In the genomic region with DNA sequence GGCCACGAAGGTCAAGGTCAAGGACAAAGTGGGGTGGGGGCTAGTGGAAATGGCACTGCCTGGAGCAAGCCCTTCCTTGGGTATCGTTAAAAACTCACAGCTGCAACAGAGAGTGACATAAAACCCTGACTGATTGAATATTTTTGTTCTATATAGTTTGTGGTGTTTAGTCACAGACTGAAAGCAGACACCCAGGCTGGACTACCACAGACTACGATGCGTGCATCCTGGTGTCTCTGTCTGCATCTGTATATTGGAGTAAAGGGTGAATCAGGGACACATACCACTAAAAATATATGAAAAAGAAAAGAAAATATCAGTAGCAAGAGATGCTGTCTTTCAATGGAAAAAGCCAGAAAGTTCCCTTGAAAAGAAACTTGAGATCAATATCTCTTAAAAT, we compare ENCODE assay signal across 15 cellular contexts.
DNase-seq lines count a peak whose midpoint lies in the region; ATAC-seq lines count a peak whose summit lies in the region.
"Had no signal": no experiment of that assay in that cellular context is flagged by ENCODE, and none has a peak within 500 bp of the region (broad histone marks: within the 10 kb centered on the region; RNA-seq: fewer than 3 reads in every experiment).

No MANE protein-coding gene starts in this region.

- ATAC-seq in activated CD4-positive, CD25-positive, alpha-beta regulatory T cell treated with anti-CD3 and anti-CD28 coated beads, Interleukin-2, amount 50 U/mL, for 24 hours = peak; percentile 69 to 70
- peak; percentile 69 for ATAC-seq in activated naive CD8-positive, alpha-beta T cell treated with anti-CD3 and anti-CD28 coated beads, Interleukin-2, amount 50 U/mL, for 24 hours
- ATAC-seq in activated T-helper 17 cell treated with anti-CD3 and anti-CD28 coated beads, Interleukin-2, amount 50 U/mL, for 72 hours (replicated peaks) = peak; percentile 86
- ATAC-seq in stimulated activated effector memory CD8-positive, alpha-beta T cell treated with anti-CD3 and anti-CD28 coated beads, Interleukin-12 subunit alpha, Interleukin-12 subunit beta, amount 100 ng/mL, for 72 hours = peak; percentile 62
- ATAC-seq: CD8-positive, alpha-beta T cell had no signal

- no peak for DNase-seq in activated CD4-positive, CD25-positive, alpha-beta regulatory T cell treated with anti-CD3 and anti-CD28 coated beads, Interleukin-2, amount 50 U/mL, for 72 hours
- no peak for DNase-seq in activated naive CD8-positive, alpha-beta T cell treated with anti-CD3 and anti-CD28 coated beads, Interleukin-2, amount 50 U/mL, for 24 hours
- no peak for DNase-seq in activated naive CD8-positive, alpha-beta T cell treated with anti-CD3 and anti-CD28 coated beads for 36 hours
- no peak for DNase-seq in stimulated activated effector memory CD8-positive, alpha-beta T cell treated with anti-CD3 and anti-CD28 coated beads, Interleukin-12 subunit alpha, Interleukin-12 subunit beta, amount 100 ng/mL, for 72 hours (ENCODE audit: low spot score in 2 of 2)
- DNase-seq in AG08396 (ENCODE audit: low spot score) = no peak
- DNase-seq: 8988T; CD8-positive, alpha-beta T cell; DMS 273 treated with DMSO at 0.1 percent for 48 hours; DMS53; DND-41; EL; H9 had no signal

- H3K4me1 Mint-ChIP-seq in activated naive CD8-positive, alpha-beta T cell treated with anti-CD3 and anti-CD28 coated beads, Interleukin-2, amount 50 U/mL, for 24 hours = peaks cover 19% of the 10 kb centered on the region
- peaks cover 8% of the 10 kb centered on the region for H3K4me1 Mint-ChIP-seq in activated naive CD8-positive, alpha-beta T cell treated with anti-CD3 and anti-CD28 coated beads for 36 hours
- H3K4me1 Mint-ChIP-seq in activated T-helper 17 cell treated with anti-CD3 and anti-CD28 coated beads, Interleukin-2, amount 50 U/mL, for 72 hours = peaks cover 8% of the 10 kb centered on the region
- peaks cover 6% of the 10 kb centered on the region for H3K4me1 Mint-ChIP-seq in stimulated activated effector memory CD8-positive, alpha-beta T cell treated with anti-CD3 and anti-CD28 coated beads, Interleukin-12 subunit alpha, Interleukin-12 subunit beta, amount 100 ng/mL, for 72 hours
- H3K4me1 Mint-ChIP-seq: B cell, H9 had no signal

- H3K27me3 Mint-ChIP-seq in activated naive CD8-positive, alpha-beta T cell treated with anti-CD3 and anti-CD28 coated beads, Interleukin-2, amount 50 U/mL, for 24 hours = no peaks in the 10 kb centered on the region
- no peaks in the 10 kb centered on the region for H3K27me3 Mint-ChIP-seq in activated naive CD8-positive, alpha-beta T cell treated with anti-CD3 and anti-CD28 coated beads for 36 hours
- no peaks in the 10 kb centered on the region for H3K27me3 Mint-ChIP-seq in activated T-helper 17 cell treated with anti-CD3 and anti-CD28 coated beads, Interleukin-2, amount 50 U/mL, for 72 hours
- H3K27me3 Mint-ChIP-seq: B cell had no signal

- H3K4me3 Mint-ChIP-seq in activated naive CD8-positive, alpha-beta T cell treated with anti-CD3 and anti-CD28 coated beads, Interleukin-2, amount 50 U/mL, for 24 hours = no peak overlapping the region
- no peak overlapping the region for H3K4me3 Mint-ChIP-seq in activated naive CD8-positive, alpha-beta T cell treated with anti-CD3 and anti-CD28 coated beads for 36 hours
- no peak overlapping the region for H3K4me3 Mint-ChIP-seq in activated T-helper 17 cell treated with anti-CD3 and anti-CD28 coated beads, Interleukin-2, amount 50 U/mL, for 72 hours
- H3K4me3 Mint-ChIP-seq in stimulated activated effector memory CD8-positive, alpha-beta T cell treated with anti-CD3 and anti-CD28 coated beads, Interleukin-12 subunit alpha, Interleukin-12 subunit beta, amount 100 ng/mL, for 72 hours = no peak overlapping the region
- H3K4me3 Mint-ChIP-seq: B cell; CD8-positive, alpha-beta T cell; H9 had no signal

- no peak overlapping the region for H3K27ac Mint-ChIP-seq in activated naive CD8-positive, alpha-beta T cell treated with anti-CD3 and anti-CD28 coated beads, Interleukin-2, amount 50 U/mL, for 24 hours
- no peak overlapping the region for H3K27ac Mint-ChIP-seq in activated naive CD8-positive, alpha-beta T cell treated with anti-CD3 and anti-CD28 coated beads for 36 hours
- H3K27ac Mint-ChIP-seq in activated T-helper 17 cell treated with anti-CD3 and anti-CD28 coated beads, Interleukin-2, amount 50 U/mL, for 72 hours = peak overlapping the region; percentile 16
- no peak overlapping the region for H3K27ac Mint-ChIP-seq in stimulated activated effector memory CD8-positive, alpha-beta T cell treated with anti-CD3 and anti-CD28 coated beads, Interleukin-12 subunit alpha, Interleukin-12 subunit beta, amount 100 ng/mL, for 72 hours
- H3K27ac Mint-ChIP-seq: B cell; CD8-positive, alpha-beta T cell had no signal

- H3K36me3 Mint-ChIP-seq in activated naive CD8-positive, alpha-beta T cell treated with anti-CD3 and anti-CD28 coated beads, Interleukin-2, amount 50 U/mL, for 24 hours (ENCODE audit: low read depth) = no peaks in the 10 kb centered on the region
- no peaks in the 10 kb centered on the region for H3K36me3 Mint-ChIP-seq in activated naive CD8-positive, alpha-beta T cell treated with anti-CD3 and anti-CD28 coated beads for 36 hours
- no peaks in the 10 kb centered on the region for H3K36me3 Mint-ChIP-seq in activated T-helper 17 cell treated with anti-CD3 and anti-CD28 coated beads, Interleukin-2, amount 50 U/mL, for 72 hours (ENCODE audit: low read depth)
- no peaks in the 10 kb centered on the region for H3K36me3 Mint-ChIP-seq in stimulated activated effector memory CD8-positive, alpha-beta T cell treated with anti-CD3 and anti-CD28 coated beads, Interleukin-12 subunit alpha, Interleukin-12 subunit beta, amount 100 ng/mL, for 72 hours
- H3K36me3 Mint-ChIP-seq: CD8-positive, alpha-beta T cell had no signal

- no peaks in the 10 kb centered on the region for H3K9me3 Mint-ChIP-seq in activated naive CD8-positive, alpha-beta T cell treated with anti-CD3 and anti-CD28 coated beads, Interleukin-2, amount 50 U/mL, for 24 hours
- no peaks in the 10 kb centered on the region for H3K9me3 Mint-ChIP-seq in activated naive CD8-positive, alpha-beta T cell treated with anti-CD3 and anti-CD28 coated beads for 36 hours
- peaks cover 3% of the 10 kb centered on the region for H3K9me3 Mint-ChIP-seq in activated T-helper 17 cell treated with anti-CD3 and anti-CD28 coated beads, Interleukin-2, amount 50 U/mL, for 72 hours
- no peaks in the 10 kb centered on the region for H3K9me3 Mint-ChIP-seq in stimulated activated effector memory CD8-positive, alpha-beta T cell treated with anti-CD3 and anti-CD28 coated beads, Interleukin-12 subunit alpha, Interleukin-12 subunit beta, amount 100 ng/mL, for 72 hours
- H3K9me3 Mint-ChIP-seq: CD8-positive, alpha-beta T cell; H9 had no signal
